ENCODE assay signal across 15 cellular contexts in the genomic region with DNA sequence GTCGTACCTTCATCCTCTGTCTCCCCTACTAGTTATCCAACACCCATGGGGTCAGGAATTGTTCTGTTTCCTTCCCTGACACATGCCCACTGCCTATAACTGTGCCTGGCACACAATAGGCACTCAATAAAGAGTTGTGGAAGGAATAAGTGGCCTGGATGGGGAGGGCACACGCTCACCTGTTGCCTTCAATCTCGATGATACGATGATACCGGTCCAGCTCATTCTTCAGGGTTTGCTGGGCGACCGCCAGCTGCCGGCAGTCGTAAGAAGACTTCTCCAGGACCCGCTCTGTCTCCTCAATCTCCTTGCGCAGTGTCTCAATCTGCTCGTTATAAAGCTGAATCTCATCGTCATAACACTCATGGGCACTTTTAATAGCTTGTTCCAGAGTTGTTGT. TPM values are rescaled to one million over a fixed set of nuclear protein-coding genes. Genes with fewer than 3 reads are reported as not detected.
DNase-seq lines count a peak whose midpoint lies in the region; ATAC-seq and TF ChIP-seq lines count a peak whose summit lies in the region.
"Had no signal": no experiment of that assay in that cellular context is flagged by ENCODE, and none has a peak within 500 bp of the region (broad histone marks: within the 10 kb centered on the region; RNA-seq: fewer than 3 reads in every experiment).

No MANE protein-coding gene starts in this region.

- no peak for DNase-seq in GM23248
- no peak for DNase-seq in PC-9
- DNase-seq in epithelial cell of esophagus (ENCODE audit: low read depth), result peak; percentile 3
- DNase-seq in psoas muscle, result no peak
- no peak for DNase-seq in GM20000 (ENCODE audit: low spot score)
- DNase-seq in activated CD4-positive, alpha-beta T cell treated with anti-CD3 and anti-CD28 coated beads for 36 hours, result no peak
- DNase-seq: DMS 273 treated with DMSO at 0.1 percent for 48 hours, Kasumi-1, NCI-H1930, NCI-H446 treated with DMSO at 0.1 percent for 48 hours, NCI-H774 had no signal

- H3K27me3 ChIP-seq in GM23248 (replicated peaks; ENCODE audit: insufficient read depth) (no peaks in the 10 kb centered on the region; the same call in 1 of the 2 replicates), PC-9 (ENCODE audit: insufficient read depth, low read depth) (peaks cover under 1% of the 10 kb centered on the region), psoas muscle (ENCODE audit: insufficient read depth in 3 of 3, low read length in 2 of 3) (no peaks in the 10 kb centered on the region)

- no peaks in the 10 kb centered on the region for H3K9me3 Mint-ChIP-seq in activated CD4-positive, alpha-beta T cell treated with anti-CD3 and anti-CD28 coated beads for 36 hours (ENCODE audit: low read depth)
- H3K9me3 Mint-ChIP-seq: IgD-negative memory B cell had no signal

- WGBS in GM23248 (ENCODE audit: low coverage in 1 of 2, low lambda C conversion rate in 2 of 2, missing lambda C conversion rate in 2 of 2), 2 experiments, result 84 to 86% methylated on average over 13 of the region's 13 CpGs
- WGBS in psoas muscle, 3 donors, result 45 to 50% (median 47%) methylated on average over 13 of the region's 13 CpGs

- no peaks in the 10 kb centered on the region for H4K20me1 ChIP-seq in GM23248 (ENCODE audit: insufficient read depth)
- no peaks in the 10 kb centered on the region for H4K20me1 ChIP-seq in PC-9 (ENCODE audit: insufficient read depth)

- H3K9me2 ChIP-seq in GM23248 (ENCODE audit: insufficient read depth), result no peaks in the 10 kb centered on the region
- no peaks in the 10 kb centered on the region for H3K9me2 ChIP-seq in PC-9 (ENCODE audit: insufficient read depth)

- no peak overlapping the region for H3K27ac Mint-ChIP-seq in activated CD4-positive, alpha-beta T cell treated with anti-CD3 and anti-CD28 coated beads for 36 hours
- H3K27ac Mint-ChIP-seq: IgD-negative memory B cell had no signal

- H3K4me1 ChIP-seq in GM23248 (ENCODE audit: insufficient read depth), result peaks cover 11% of the 10 kb centered on the region
- H3K4me1 ChIP-seq in PC-9 (replicated peaks; ENCODE audit: insufficient read depth), result peaks cover 8% of the 10 kb centered on the region
- H3K4me1 ChIP-seq in psoas muscle, result no peaks in the 10 kb centered on the region

- no peak overlapping the region for H3K4me3 Mint-ChIP-seq in activated CD4-positive, alpha-beta T cell treated with anti-CD3 and anti-CD28 coated beads for 36 hours
- H3K4me3 Mint-ChIP-seq: IgD-negative memory B cell had no signal

- intact Hi-C loops in PC-9 (cut with micrococcal nuclease; ENCODE audit: unreplicated experiment), result no loop called here
- intact Hi-C loops in psoas muscle (cut with DNase I), result no loop called here
- intact Hi-C loops in activated CD4-positive, alpha-beta T cell treated with anti-CD3 and anti-CD28 coated beads for 36 hours (cut with DNase I, micrococcal nuclease), result no loop called here

- H3K79me2 ChIP-seq in GM23248 (ENCODE audit: insufficient read depth) (no peaks in the 10 kb centered on the region), PC-9 (ENCODE audit: low read depth) (no peaks in the 10 kb centered on the region)

- ATAC-seq in psoas muscle, result peak in 3 of 4 donors; percentile 16 to 64 (median 48)
- ATAC-seq in activated CD4-positive, alpha-beta T cell treated with anti-CD3 and anti-CD28 coated beads for 36 hours, result no peak
- ATAC-seq in GM18868 (IDR thresholded peaks at IDR 0.05; ENCODE audit: unreplicated experiment), result no peak
- ATAC-seq: Right ventricle myocardium inferior had no signal

- peaks cover 2% of the 10 kb centered on the region for H3K4me1 Mint-ChIP-seq in activated CD4-positive, alpha-beta T cell treated with anti-CD3 and anti-CD28 coated beads for 36 hours

- H3K9me3 ChIP-seq in GM23248 (ENCODE audit: low read depth), result no peaks in the 10 kb centered on the region
- H3K9me3 ChIP-seq in PC-9 (ENCODE audit: insufficient read depth, low read depth), result no peaks in the 10 kb centered on the region
- H3K9me3 ChIP-seq in psoas muscle, result no peaks in the 10 kb centered on the region

- H3K4me3 ChIP-seq in GM23248 (no peak overlapping the region), PC-9 (no peak overlapping the region), epithelial cell of esophagus (ENCODE audit: low read length) (no peak overlapping the region), psoas muscle (peak overlapping the region; percentile 34)

- no peak overlapping the region for H3K27ac ChIP-seq in GM23248
- no peak overlapping the region for H3K27ac ChIP-seq in PC-9
- peak overlapping the region; percentile 41 for H3K27ac ChIP-seq in psoas muscle
- H3K27ac ChIP-seq: C4-2B had no signal

- in situ Hi-C loops in GM23248 (cut with MboI), result no loop called here

- TSS peak; percentile 30 for BruUV-seq in PC-9 (replicated peaks; lab: Mats Ljungman, UMichigan)

- H3K36me3 ChIP-seq in GM23248 (ENCODE audit: low read depth) (no peaks in the 10 kb centered on the region), PC-9 (ENCODE audit: low read depth) (no peaks in the 10 kb centered on the region), psoas muscle (ENCODE audit: insufficient read depth in 1 of 2, low read depth in 1 of 2) (no peaks in the 10 kb centered on the region)

- H3F3A ChIP-seq in GM23248 (ENCODE audit: insufficient read depth) (peaks cover 12% of the 10 kb centered on the region; the same call in 1 of the 2 replicates), PC-9 (ENCODE audit: insufficient read depth, low read depth) (peaks cover 3% of the 10 kb centered on the region; the same call in 1 of the 2 replicates)

- H3K36me3 Mint-ChIP-seq in activated CD4-positive, alpha-beta T cell treated with anti-CD3 and anti-CD28 coated beads for 36 hours (ENCODE audit: low read depth), result no peaks in the 10 kb centered on the region
- H3K36me3 Mint-ChIP-seq: IgD-negative memory B cell had no signal

- POLR2A ChIA-PET in PC-9 (lab: Charles Lee; ENCODE audit: unreplicated experiment), result interaction anchor here (0.6 to 0.7 kb wide), 2 partner anchors 10 to 699 kb away, joined by 3 to 4 read pairs; no protein-coding TSS in a partner anchor
- POLR2A ChIA-PET in activated CD4-positive, alpha-beta T cell treated with anti-CD3 and anti-CD28 coated beads for 36 hours (lab: Charles Lee), result no interaction called here

- H3K4me2 ChIP-seq in GM23248 (ENCODE audit: unreplicated experiment) (peak overlapping the region; percentile 3), PC-9 (peak overlapping the region; percentile 27; the same call in 1 of the 2 replicates)

- H2AFZ ChIP-seq in GM23248 (no peak overlapping the region), PC-9 (no peak overlapping the region)

- H3K9ac ChIP-seq in GM23248, result no peak overlapping the region

- no peak for TF ChIP-seq CTCF in PC-9 (conservative IDR thresholded peaks at IDR 0.05)
- TF ChIP-seq CTCF in epithelial cell of esophagus (IDR thresholded peaks at IDR 0.05; ENCODE audit: insufficient read depth, low read depth, low read length, missing control alignments), result no peak
- TF ChIP-seq CTCF in psoas muscle (IDR thresholded peaks at IDR 0.05), result no peak
- TF ChIP-seq CTCF in GM20000 (IDR thresholded peaks at IDR 0.05; ENCODE audit: extremely low read depth, missing control alignments), result no peak

- no peaks in the 10 kb centered on the region for H3K27me3 Mint-ChIP-seq in activated CD4-positive, alpha-beta T cell treated with anti-CD3 and anti-CD28 coated beads for 36 hours

- CTCF ChIA-PET in PC-9 (lab: Charles Lee), result interaction anchor here (0.6 kb wide), 1 partner anchor 697 kb away, joined by 3 read pairs; no protein-coding TSS in a partner anchor
- CTCF ChIA-PET in activated CD4-positive, alpha-beta T cell treated with anti-CD3 and anti-CD28 coated beads for 36 hours (lab: Charles Lee), result interaction anchor here (0.6 to 0.7 kb wide), 2 partner anchors 8 to 439 kb away, joined by 3 to 4 read pairs; no protein-coding TSS in a partner anchor

RNA-seq across cellular contexts. Expression of gene BFSP1, which starts 32.5 kb away (rescaled TPM):
- total RNA-seq in GM23248 (2014; rRNA removed; shearing (Covaris generic)), result 0.25 and 0.32 TPM in 2 replicates
- polyA plus RNA-seq in GM23248 (2016; fragmentation: Nextera tagmentation; extraction: Ambion mirVana) (0.25 and 0.28 TPM in 2 replicates), psoas muscle (under 1 TPM; 0.12 to 0.18 (median 0.17) TPM)
- total RNA-seq in PC-9 (2021) (10.4 and 13.8 TPM in 2 replicates), psoas muscle (under 1 TPM in 3 of 4 donors, not detected in 1; 0.30 to 0.57 (median 0.34) TPM)
- under 1 TPM; 0.12 to 0.23 TPM for total RNA-seq in activated CD4-positive, alpha-beta T cell treated with anti-CD3 and anti-CD28 coated beads for 36 hours
- polyA plus RNA-seq: IgD-negative memory B cell had no signal

Comparison
In these comparisons a context has a peak if more than half of its experiments do, and no peak if none do; other contexts are left out.
1. ATAC-seq: peak in psoas muscle (3 of 4); none in activated CD4-positive, alpha-beta T cell treated with anti-CD3 and anti-CD28 coated beads for 36 hours (single experiment) and GM18868 (single experiment).